ENCODE assay signal across 31 cellular contexts in genomic region chr13:64311112-64311511, GRCh38.
"Had no signal": no experiment of that assay in that cellular context is flagged by ENCODE, and none has a peak within 500 bp of the region (broad histone marks: within the 10 kb centered on the region; RNA-seq: fewer than 3 reads in every experiment).

No MANE protein-coding gene starts in this region.

- H3K4me3 ChIP-seq: adrenal gland, ascending aorta, body of pancreas, breast epithelium, cardiac muscle cell had no signal

- H3K9me3 ChIP-seq: adrenal gland, ascending aorta, body of pancreas, breast epithelium had no signal

- H3K4me1 ChIP-seq: adrenal gland, ascending aorta, body of pancreas, breast epithelium had no signal

- H3K27ac ChIP-seq: adrenal gland, ascending aorta, body of pancreas, brain microvascular endothelial cell, breast epithelium, cardiac muscle cell had no signal

- H3K27me3 ChIP-seq: adrenal gland, ascending aorta, body of pancreas, brain microvascular endothelial cell, breast epithelium, cardiac muscle cell had no signal

- ATAC-seq: activated naive CD4-positive, alpha-beta T cell treated with anti-CD3 and anti-CD28 coated beads, Interleukin-2, amount 50 U/mL, for 72 hours; activated naive CD8-positive, alpha-beta T cell treated with anti-CD3 and anti-CD28 coated beads, Interleukin-2, amount 50 U/mL, for 24 hours; activated T-cell treated with anti-CD3 and anti-CD28 coated beads, Interleukin-2, amount 50 U/mL, for 4 hours; activated T-cell treated with anti-CD3 and anti-CD28 coated beads, Interleukin-2, amount 50 U/mL, for 72 hours; activated T-helper 17 cell treated with anti-CD3 and anti-CD28 coated beads, Interleukin-2, amount 50 U/mL, for 72 hours; body of pancreas had no signal

- H3K36me3 ChIP-seq: adrenal gland, ascending aorta, brain microvascular endothelial cell, breast epithelium, cardiac muscle cell had no signal

- DNase-seq: activated effector memory CD4-positive, alpha-beta T cell treated with anti-CD3 and anti-CD28 coated beads, Interleukin-2, amount 50 U/mL, for 16 hours; activated effector memory CD4-positive, alpha-beta T cell treated with Interleukin-2 at 50 U/mL for 16 hours; activated gamma-delta T cell; activated gamma-delta T cell treated with Interleukin-2 at 50 U/mL for 16 hours; activated naive CD4-positive, alpha-beta T cell; activated naive CD4-positive, alpha-beta T cell treated with anti-CD3 and anti-CD28 coated beads for 36 hours; activated naive CD4-positive, alpha-beta T cell treated with anti-CD3 and anti-CD28 coated beads, Interleukin-2, amount 10 ng/mL, durations not matched to agents 7 days and 5 days; activated naive CD4-positive, alpha-beta T cell treated with anti-CD3 and anti-CD28 coated beads, Interleukin-2, amount 50 U/mL, for 16 hours; activated naive CD4-positive, alpha-beta T cell treated with Interleukin-2 at 50 U/mL for 16 hours; activated naive CD8-positive, alpha-beta T cell treated with anti-CD3 and anti-CD28 coated beads for 36 hours; activated naive CD8-positive, alpha-beta T cell treated with anti-CD3 and anti-CD28 coated beads, Interleukin-2, amount 10 ng/mL, durations not matched to agents 7 days and 5 days; activated naive CD8-positive, alpha-beta T cell treated with anti-CD3 and anti-CD28 coated beads, Interleukin-2, amount 50 U/mL, for 24 hours; activated T-cell treated with anti-CD3 and anti-CD28 coated beads, Interleukin-2, amount 50 U/mL, for 24 hours; activated T-cell treated with anti-CD3 and anti-CD28 coated beads, Interleukin-2, amount 50 U/mL, for 4 hours; activated T-cell treated with anti-CD3 and anti-CD28 coated beads, Interleukin-2, amount 50 U/mL, for 48 hours; activated T-cell treated with anti-CD3 and anti-CD28 coated beads, Interleukin-2, amount 50 U/mL, for 72 hours; adrenal gland; amniotic stem cell; amygdala; anterior cingulate cortex; aorta; body of pancreas; brain microvascular endothelial cell; caudate nucleus; central memory CD4-positive, alpha-beta T cell; cerebellar nuclear complex had no signal
